ENCODE assay signal across 22 cellular contexts in genomic region chr1:16451868-16452528, GRCh38. TPM values are rescaled to one million over a fixed set of nuclear protein-coding genes. Genes with fewer than 3 reads are reported as not detected.
DNase-seq lines count a peak whose midpoint lies in the region; ATAC-seq, FAIRE-seq and TF ChIP-seq lines count a peak whose summit lies in the region.
"Had no signal": no experiment of that assay in that cellular context is flagged by ENCODE, and none has a peak within 500 bp of the region (broad histone marks: within the 10 kb centered on the region; RNA-seq: fewer than 3 reads in every experiment).

No MANE protein-coding gene starts in this region.

- H3K79me2 ChIP-seq in OCI-LY3 (ENCODE audit: low read length), result peaks cover 6% of the 10 kb centered on the region; the same call in 1 of the 2 replicates

- H3K36me3 ChIP-seq in OCI-LY3 (replicated peaks; ENCODE audit: low read depth, low read length), result peaks cover 19% of the 10 kb centered on the region
- H3K36me3 ChIP-seq in effector memory CD4-positive, alpha-beta T cell (ENCODE audit: control insufficient read depth, insufficient read depth, low read length), result peaks cover 90% of the 10 kb centered on the region

- no peak for FAIRE-seq in frontal cortex (lab: Jason Lieb, UNC)

- peak overlapping the region; percentile 61 for H3K9ac ChIP-seq in OCI-LY3 (ENCODE audit: low read length)

- H3K4me1 ChIP-seq in OCI-LY3 (ENCODE audit: low read length), result peaks cover 41% of the 10 kb centered on the region
- H3K4me1 ChIP-seq in effector memory CD4-positive, alpha-beta T cell (ENCODE audit: control insufficient read depth, insufficient read depth, low read length, poor library complexity, severe bottlenecking), result no peaks in the 10 kb centered on the region
- H3K4me1 ChIP-seq: adrenal gland had no signal

- peak overlapping the region; percentile 69 for H3K4me2 ChIP-seq in OCI-LY3 (ENCODE audit: low read length)

- H3K36me3 Mint-ChIP-seq in endothelial cell (ENCODE audit: low read depth, unreplicated experiment), result peaks cover 60% of the 10 kb centered on the region

- H3K4me3 Mint-ChIP-seq in stimulated activated naive CD8-positive, alpha-beta T cell treated with anti-CD3 and anti-CD28 coated beads, Interleukin-15, amount 100 ng/mL, for 72 hours, result no peak overlapping the region
- peak overlapping the region; percentile 35 for H3K4me3 Mint-ChIP-seq in endothelial cell (ENCODE audit: unreplicated experiment)

- H3K27me3 ChIP-seq in OCI-LY3 (ENCODE audit: low read depth, low read length), result no peaks in the 10 kb centered on the region
- no peaks in the 10 kb centered on the region for H3K27me3 ChIP-seq in effector memory CD4-positive, alpha-beta T cell (replicated peaks; ENCODE audit: control insufficient read depth, insufficient read depth, low read length, poor library complexity, severe bottlenecking)
- H3K27me3 ChIP-seq: adrenal gland, cardiac muscle cell, upper lobe of left lung had no signal

- no peak for DNase-seq in stimulated activated naive CD8-positive, alpha-beta T cell treated with anti-CD3 and anti-CD28 coated beads, Interleukin-15, Interleukin-2, amounts not matched to agents 100 U/mL and 50 U/mL, for 24 hours
- DNase-seq in stimulated activated naive CD8-positive, alpha-beta T cell treated with anti-CD3 and anti-CD28 coated beads, Interleukin-15, amount 100 ng/mL, for 72 hours, result no peak
- DNase-seq in endothelial cell (ENCODE audit: low spot score) (no peak), frontal cortex (ENCODE audit: low spot score in 2 of 2) (no peak), NCI-H1694 treated with DMSO at 0.1 percent for 48 hours (lab: John Stamatoyannopoulos, UW) (no peak)
- no peak for DNase-seq in effector memory CD4-positive, alpha-beta T cell
- DNase-seq: activated CD8-positive, alpha-beta memory T cell treated with anti-CD3 and anti-CD28 coated beads, Interleukin-2, amount 50 U/mL, for 4 hours; adrenal gland; DND-41; Karpas-422; mucosa of descending colon; NCI-H1092 treated with DMSO at 0.1 percent for 48 hours; NCI-H69; right cardiac atrium; stimulated activated naive CD4-positive, alpha-beta T cell treated with Interleukin-2 at 50 U/mL for 16 hours had no signal

- H3K27me3 Mint-ChIP-seq in stimulated activated naive CD8-positive, alpha-beta T cell treated with anti-CD3 and anti-CD28 coated beads, Interleukin-15, amount 100 ng/mL, for 72 hours, result no peaks in the 10 kb centered on the region
- no peaks in the 10 kb centered on the region for H3K27me3 Mint-ChIP-seq in endothelial cell (ENCODE audit: unreplicated experiment)

- no peak overlapping the region for H2AFZ ChIP-seq in OCI-LY3 (ENCODE audit: low read depth, low read length)

- peak overlapping the region in 1 of 2 donors; percentile 59 for H3K27ac Mint-ChIP-seq in stimulated activated naive CD8-positive, alpha-beta T cell treated with anti-CD3 and anti-CD28 coated beads, Interleukin-15, amount 100 ng/mL, for 72 hours
- no peak overlapping the region for H3K27ac Mint-ChIP-seq in endothelial cell (ENCODE audit: unreplicated experiment)

- peak overlapping the region; percentile 80 for H3K27ac ChIP-seq in OCI-LY3 (ENCODE audit: low read length)
- H3K27ac ChIP-seq in effector memory CD4-positive, alpha-beta T cell (ENCODE audit: insufficient read depth, low read length, poor library complexity, severe bottlenecking), result no peak overlapping the region
- H3K27ac ChIP-seq: adrenal gland, cardiac muscle cell, upper lobe of left lung had no signal

- no peaks in the 10 kb centered on the region for H4K20me1 ChIP-seq in OCI-LY3 (ENCODE audit: insufficient read depth, low read length)

- no peak for TF ChIP-seq CTCF in OCI-LY3 (IDR thresholded peaks at IDR 0.05; ENCODE audit: low read depth, low read length)
- TF ChIP-seq CTCF in endothelial cell (IDR thresholded peaks at IDR 0.05; ENCODE audit: unreplicated experiment), result no peak

- H3K9me3 ChIP-seq in OCI-LY3 (ENCODE audit: insufficient read depth, low read length), result no peaks in the 10 kb centered on the region
- no peaks in the 10 kb centered on the region for H3K9me3 ChIP-seq in effector memory CD4-positive, alpha-beta T cell (ENCODE audit: control insufficient read depth, low read length)
- H3K9me3 ChIP-seq: adrenal gland, mucosa of descending colon, upper lobe of left lung had no signal

- ATAC-seq in stimulated activated naive CD8-positive, alpha-beta T cell treated with anti-CD3 and anti-CD28 coated beads, Interleukin-15, Interleukin-2, amounts not matched to agents 100 U/mL and 50 U/mL, for 24 hours, result peak; percentile 23
- ATAC-seq in stimulated activated naive CD8-positive, alpha-beta T cell treated with anti-CD3 and anti-CD28 coated beads, Interleukin-15, amount 100 ng/mL, for 72 hours, result no peak
- ATAC-seq: left lobe of liver, mucosa of descending colon, right cardiac atrium had no signal

- H3K9me3 Mint-ChIP-seq in stimulated activated naive CD8-positive, alpha-beta T cell treated with anti-CD3 and anti-CD28 coated beads, Interleukin-15, amount 100 ng/mL, for 72 hours, result no peaks in the 10 kb centered on the region
- H3K9me3 Mint-ChIP-seq in endothelial cell (ENCODE audit: unreplicated experiment), result no peaks in the 10 kb centered on the region

- peak overlapping the region; percentile 50 for H3K4me3 ChIP-seq in OCI-LY3 (ENCODE audit: low read length)
- no peak overlapping the region for H3K4me3 ChIP-seq in effector memory CD4-positive, alpha-beta T cell (ENCODE audit: insufficient read depth, low read depth, low read length, poor library complexity, severe bottlenecking)
- H3K4me3 ChIP-seq: adrenal gland, cardiac muscle cell, mucosa of descending colon, upper lobe of left lung had no signal

- peaks cover 19% of the 10 kb centered on the region for H3K4me1 Mint-ChIP-seq in stimulated activated naive CD8-positive, alpha-beta T cell treated with anti-CD3 and anti-CD28 coated beads, Interleukin-15, amount 100 ng/mL, for 72 hours
- peaks cover 8% of the 10 kb centered on the region for H3K4me1 Mint-ChIP-seq in endothelial cell (ENCODE audit: unreplicated experiment)

RNA-seq across cellular contexts. Expression of gene NECAP2, which starts 11.5 kb away (rescaled TPM):
- total RNA-seq in endothelial cell (ENCODE audit: unreplicated experiment), result 192 TPM
- 20.8 TPM for total RNA-seq in frontal cortex

RNA-seq across cellular contexts. Expression of gene SPATA21, which starts 14.8 kb away (rescaled TPM):
- total RNA-seq in endothelial cell (ENCODE audit: unreplicated experiment) (not detected), frontal cortex (not detected)
- total RNA-seq: adrenal gland; esophagus mucosa; HT-29; left lobe of liver; right cardiac atrium; T-helper 2 cell treated with Interferon-gamma antibody and Interleukin-4, amounts not matched to agents 100 ng/mL and 5 ng/mL, for 36 hours; upper lobe of left lung had no signal
